ENCODE assay signal across 1 cellular context in the genomic region with DNA sequence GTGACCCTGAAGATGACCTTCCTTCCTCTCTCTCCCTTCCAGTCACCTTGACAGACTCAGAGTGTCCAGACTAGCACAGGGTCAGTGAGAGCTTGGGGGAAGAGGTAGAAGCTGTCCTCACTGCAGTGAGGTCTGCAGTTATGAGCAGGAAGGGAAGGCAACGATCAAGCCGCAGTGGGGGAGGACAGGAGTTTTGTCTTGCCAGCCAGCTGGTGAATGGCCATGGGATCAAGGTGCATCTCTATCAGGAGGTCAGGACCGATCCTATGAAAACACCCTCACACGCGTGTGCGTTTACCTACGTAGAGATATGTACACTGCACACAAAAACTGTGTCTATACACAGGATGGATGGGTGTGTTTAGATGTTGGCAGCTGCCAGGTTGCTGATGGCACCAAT.
TF ChIP-seq lines count a peak whose summit lies in the region.

No MANE protein-coding gene starts in this region.

TF ChIP-seq in WTC11, 78 proteins besides CTCF, POLR2A, EP300 and RAD21 (continued from another document):
- TF ChIP-seq HMGXB4 (CRISPR knock-in tag; IDR thresholded peaks at IDR 0.05) = no peak
- TF ChIP-seq, protein P1, sequence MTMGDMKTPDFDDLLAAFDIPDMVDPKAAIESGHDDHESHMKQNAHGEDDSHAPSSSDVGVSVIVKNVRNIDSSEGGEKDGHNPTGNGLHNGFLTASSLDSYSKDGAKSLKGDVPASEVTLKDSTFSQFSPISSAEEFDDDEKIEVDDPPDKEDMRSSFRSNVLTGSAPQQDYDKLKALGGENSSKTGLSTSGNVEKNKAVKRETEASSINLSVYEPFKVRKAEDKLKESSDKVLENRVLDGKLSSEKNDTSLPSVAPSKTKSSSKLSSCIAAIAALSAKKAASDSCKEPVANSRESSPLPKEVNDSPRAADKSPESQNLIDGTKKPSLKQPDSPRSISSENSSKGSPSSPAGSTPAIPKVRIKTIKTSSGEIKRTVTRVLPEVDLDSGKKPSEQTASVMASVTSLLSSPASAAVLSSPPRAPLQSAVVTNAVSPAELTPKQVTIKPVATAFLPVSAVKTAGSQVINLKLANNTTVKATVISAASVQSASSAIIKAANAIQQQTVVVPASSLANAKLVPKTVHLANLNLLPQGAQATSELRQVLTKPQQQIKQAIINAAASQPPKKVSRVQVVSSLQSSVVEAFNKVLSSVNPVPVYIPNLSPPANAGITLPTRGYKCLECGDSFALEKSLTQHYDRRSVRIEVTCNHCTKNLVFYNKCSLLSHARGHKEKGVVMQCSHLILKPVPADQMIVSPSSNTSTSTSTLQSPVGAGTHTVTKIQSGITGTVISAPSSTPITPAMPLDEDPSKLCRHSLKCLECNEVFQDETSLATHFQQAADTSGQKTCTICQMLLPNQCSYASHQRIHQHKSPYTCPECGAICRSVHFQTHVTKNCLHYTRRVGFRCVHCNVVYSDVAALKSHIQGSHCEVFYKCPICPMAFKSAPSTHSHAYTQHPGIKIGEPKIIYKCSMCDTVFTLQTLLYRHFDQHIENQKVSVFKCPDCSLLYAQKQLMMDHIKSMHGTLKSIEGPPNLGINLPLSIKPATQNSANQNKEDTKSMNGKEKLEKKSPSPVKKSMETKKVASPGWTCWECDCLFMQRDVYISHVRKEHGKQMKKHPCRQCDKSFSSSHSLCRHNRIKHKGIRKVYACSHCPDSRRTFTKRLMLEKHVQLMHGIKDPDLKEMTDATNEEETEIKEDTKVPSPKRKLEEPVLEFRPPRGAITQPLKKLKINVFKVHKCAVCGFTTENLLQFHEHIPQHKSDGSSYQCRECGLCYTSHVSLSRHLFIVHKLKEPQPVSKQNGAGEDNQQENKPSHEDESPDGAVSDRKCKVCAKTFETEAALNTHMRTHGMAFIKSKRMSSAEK (CRISPR knock-in tag; IDR thresholded peaks at IDR 0.05; ENCODE audit: borderline replicate concordance) = no peak
- no peak for TF ChIP-seq ZNF281 (CRISPR knock-in tag; IDR thresholded peaks at IDR 0.05)
- TF ChIP-seq TEAD4 (CRISPR knock-in tag; IDR thresholded peaks at IDR 0.05) = no peak
- TF ChIP-seq NFYB (CRISPR knock-in tag; conservative IDR thresholded peaks at IDR 0.05; ENCODE audit: low read depth) = no peak
- no peak for TF ChIP-seq USF2 (CRISPR knock-in tag; IDR thresholded peaks at IDR 0.05)
